ENCODE assay signal across 1 cellular context in the genomic region with DNA sequence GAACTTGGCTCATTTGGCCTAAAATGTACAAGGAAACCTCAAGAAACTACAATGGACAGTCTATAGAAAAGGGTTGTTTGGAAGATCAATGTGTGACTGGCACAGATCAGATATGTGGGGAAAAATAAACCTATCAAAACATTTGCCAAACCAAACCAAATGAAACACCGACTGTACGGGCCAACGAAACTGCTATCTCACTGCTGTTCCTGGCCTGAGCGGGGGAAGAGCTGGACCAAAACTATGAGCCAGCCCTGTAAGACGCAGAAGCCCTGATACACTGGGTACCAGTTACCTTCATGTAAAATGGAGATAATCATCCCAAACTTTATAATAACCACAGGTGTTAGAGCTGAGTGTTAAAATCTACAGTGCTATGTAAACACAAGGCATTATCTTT.
TF ChIP-seq lines count a peak whose summit lies in the region.

No MANE protein-coding gene starts in this region.

TF ChIP-seq in endothelial cell of umbilical vein, 7 proteins besides CTCF, POLR2A, EP300 and RAD21 (continued from another document):
- TF ChIP-seq, protein P1, sequence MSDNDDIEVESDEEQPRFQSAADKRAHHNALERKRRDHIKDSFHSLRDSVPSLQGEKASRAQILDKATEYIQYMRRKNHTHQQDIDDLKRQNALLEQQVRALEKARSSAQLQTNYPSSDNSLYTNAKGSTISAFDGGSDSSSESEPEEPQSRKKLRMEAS (IDR thresholded peaks at IDR 0.05; ENCODE audit: insufficient read depth, insufficient read length): no peak
- TF ChIP-seq MYC (IDR thresholded peaks at IDR 0.05; ENCODE audit: low read depth, low read length): no peak
- no peak for TF ChIP-seq GATA2 (IDR thresholded peaks at IDR 0.05; ENCODE audit: insufficient read depth, insufficient read length, low read depth, low read length)
TF ChIP-seq in endothelial cell of umbilical vein: peak in this region for 0.
